Comparison of ENCODE assay signal across 8 cellular contexts in the genomic region with DNA sequence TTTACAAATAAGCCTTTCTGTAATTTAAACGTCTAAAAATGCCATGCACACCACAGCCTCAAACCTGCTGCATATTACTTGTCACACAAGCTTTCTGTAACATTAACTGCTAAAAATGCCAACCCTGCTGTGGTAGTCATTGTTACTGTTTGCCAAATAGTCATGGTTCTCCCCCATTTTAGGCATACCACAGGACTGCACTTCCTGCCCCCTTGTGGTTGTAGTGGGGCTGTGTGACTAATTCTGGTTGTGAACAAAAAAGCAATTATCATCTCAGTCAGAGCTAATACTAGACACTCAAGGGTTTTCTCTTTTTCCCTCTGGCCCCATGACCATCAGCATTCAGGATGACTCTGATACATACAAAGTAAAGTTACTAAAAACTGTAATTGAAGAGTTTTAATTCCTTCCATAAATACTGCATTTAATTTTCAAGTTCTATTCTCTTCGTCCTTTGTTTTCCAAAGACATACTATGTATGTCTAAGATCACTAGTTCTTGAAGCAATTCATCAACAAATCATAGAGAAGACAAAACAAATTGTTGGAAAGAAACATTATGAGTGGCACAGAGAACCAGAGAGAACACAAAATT. TPM values are rescaled to one million over a fixed set of nuclear protein-coding genes. Genes with fewer than 3 reads are reported as not detected.
DNase-seq lines count a peak whose midpoint lies in the region; ATAC-seq and TF ChIP-seq lines count a peak whose summit lies in the region.

No MANE protein-coding gene starts in this region.

- H3K9me3 ChIP-seq in breast epithelium (no peaks in the 10 kb centered on the region), HCT116 (ENCODE audit: control insufficient read depth in 1 of 2, insufficient read depth in 1 of 2, low read depth in 1 of 2, low read length in 2 of 2) (no peaks in the 10 kb centered on the region), body of pancreas (no peaks in the 10 kb centered on the region)

- TF ChIP-seq POLR2A in breast epithelium (IDR thresholded peaks at IDR 0.05) = no peak
- no peak for TF ChIP-seq POLR2A in HCT116 (IDR thresholded peaks at IDR 0.05; ENCODE audit: borderline replicate concordance, extremely low read depth, insufficient read depth, insufficient read length)
- TF ChIP-seq POLR2A in body of pancreas (IDR thresholded peaks at IDR 0.05) = no peak

- H3K36me3 ChIP-seq in breast epithelium = no peaks in the 10 kb centered on the region
- H3K36me3 ChIP-seq in HCT116 (ENCODE audit: control insufficient read depth in 1 of 2, insufficient read depth in 2 of 2, low read length in 2 of 2) = no peaks in the 10 kb centered on the region
- H3K36me3 ChIP-seq in body of pancreas (replicated peaks in 1 of 2; ENCODE audit: insufficient read depth in 1 of 2, low read depth in 2 of 2) = no peaks in the 10 kb centered on the region

- DNase-seq in MCF 10A (ENCODE audit: unreplicated experiment) (peak; percentile 71), breast epithelium (ENCODE audit: low spot score in 2 of 2) (no peak), HCT116 (ENCODE audit: low read depth, low spot score) (peak; percentile 35), NCI-H1694 (lab: John Stamatoyannopoulos, UW) (peak; percentile 67), body of pancreas (peak; percentile 13 to 23 (median 19)), medulla oblongata (ENCODE audit: extremely low spot score) (peak; percentile 31), islet precursor cell (no peak), NCI-H146 treated with DMSO at 0.1 percent for 48 hours (lab: John Stamatoyannopoulos, UW; ENCODE audit: unreplicated experiment) (no peak)

- BruUV-seq in MCF 10A (replicated peaks; lab: Mats Ljungman, UMichigan) (no TSS peak), HCT116 (replicated peaks; lab: Mats Ljungman, UMichigan) (no TSS peak)

- H4K20me1 ChIP-seq in HCT116 (ENCODE audit: insufficient read depth) = no peaks in the 10 kb centered on the region

- no peak overlapping the region for H2AFZ ChIP-seq in HCT116 (ENCODE audit: low read depth, low read length, poor library complexity, severe bottlenecking)

- TF ChIP-seq CTCF in MCF 10A (IDR thresholded peaks at IDR 0.05; ENCODE audit: unreplicated experiment) (peak; percentile 84), breast epithelium (IDR thresholded peaks at IDR 0.05) (no peak), HCT116 (IDR thresholded peaks at IDR 0.05 in 2 of 3, conservative IDR thresholded peaks at IDR 0.05 in 1 of 3; ENCODE audit: borderline replicate concordance in 1 of 3, insufficient read depth in 1 of 3, low read depth in 2 of 3, low read length in 2 of 3) (peak; percentile 64 to 89 (median 83); a peak in 5 of 6 replicates), body of pancreas (IDR thresholded peaks at IDR 0.05) (peak in 6 of 7 experiments; percentile 24 to 46 (median 38))

- H3K79me2 ChIP-seq in HCT116 (ENCODE audit: insufficient read depth, low read length) = no peaks in the 10 kb centered on the region

- no peaks in the 10 kb centered on the region for H3K27me3 Mint-ChIP-seq in MCF 10A (ENCODE audit: insufficient read depth, unreplicated experiment)

- WGBS in body of pancreas, 2 donors = 52 to 56% methylated on average over 2 of the region's 2 CpGs

- H3K9me2 ChIP-seq in HCT116 (ENCODE audit: insufficient read depth) = no peaks in the 10 kb centered on the region

- ATAC-seq in HCT116 (peak; percentile 88), body of pancreas (no peak)

- RAD21 ChIA-PET in HCT116 (lab: Charles Lee; ENCODE audit: low non-redundant PET in 1 of 2, low total read pairs in 2 of 2, uncharacterized antibody in 2 of 2, unreplicated experiment in 2 of 2) = interaction anchor here in 1 of 2 experiments (1.1 kb wide), 1 partner anchor 179 kb away, joined by 4 read pairs; no protein-coding TSS in a partner anchor

- H3K4me3 ChIP-seq in breast epithelium (no peak overlapping the region), HCT116 (replicated peaks in 1 of 2; ENCODE audit: low read depth in 1 of 2, low read length in 2 of 2) (no peak overlapping the region), body of pancreas (no peak overlapping the region)

- H3K4me1 ChIP-seq in breast epithelium (no peaks in the 10 kb centered on the region), HCT116 (ENCODE audit: control insufficient read depth in 1 of 2, insufficient read depth in 2 of 2, low read length in 2 of 2) (no peaks in the 10 kb centered on the region), body of pancreas (no peaks in the 10 kb centered on the region)

- no peak overlapping the region for H3K9ac ChIP-seq in HCT116 (ENCODE audit: low read length)

- no peak overlapping the region for H3K4me2 ChIP-seq in HCT116 (ENCODE audit: low read length)

- H3K4me3 Mint-ChIP-seq in MCF 10A (ENCODE audit: unreplicated experiment) = no peak overlapping the region

- intact Hi-C loops in MCF 10A (cut with micrococcal nuclease) (loop anchor here (1.0 to 5.0 kb wide), 6 partner anchors 37 to 385 kb away; no protein-coding TSS in a partner anchor), breast epithelium (cut with DNase I; ENCODE audit: low total_unique reads) (no loop called here), HCT116 (cut with micrococcal nuclease) (loop anchor here (1.0 to 5.0 kb wide), 2 partner anchors 179 to 339 kb away; no protein-coding TSS in a partner anchor), body of pancreas (cut with DNase I) (no loop called here)

- no peak overlapping the region for H3K27ac Mint-ChIP-seq in MCF 10A (ENCODE audit: low read depth, unreplicated experiment)

- no peaks in the 10 kb centered on the region for H3K36me3 Mint-ChIP-seq in MCF 10A (ENCODE audit: insufficient read depth, unreplicated experiment)

- no peaks in the 10 kb centered on the region for H3K9me3 Mint-ChIP-seq in MCF 10A (ENCODE audit: unreplicated experiment)

- peak; percentile 74 for TF ChIP-seq RAD21 in HCT116 (IDR thresholded peaks at IDR 0.05; ENCODE audit: low read depth)

- CTCF ChIA-PET in MCF 10A (lab: Yijun Ruan, JAX) = interaction anchor here (0.6 to 4.9 kb wide), 28 partner anchors 12 to 1276 kb away, joined by 3 to 77 read pairs (median 4); no protein-coding TSS in a partner anchor
- CTCF ChIA-PET in HCT116 (lab: Charles Lee) = interaction anchor here (0.7 to 3.8 kb wide), 8 partner anchors 9 to 384 kb away, joined by 3 to 55 read pairs (median 4); no protein-coding TSS in a partner anchor

- H3K27me3 ChIP-seq in breast epithelium (peaks cover 0 to 12% of the 10 kb centered on the region in 2 donors), HCT116 (ENCODE audit: insufficient read depth, low read length) (peaks cover 21% of the 10 kb centered on the region; the same call in 1 of the 2 replicates), body of pancreas (no peaks in the 10 kb centered on the region)

- peaks cover 6% of the 10 kb centered on the region for H3K4me1 Mint-ChIP-seq in MCF 10A (ENCODE audit: insufficient read depth, unreplicated experiment)

- POLR2A ChIA-PET in MCF 10A (lab: Yijun Ruan, JAX) (interaction anchor here (0.7 to 1.6 kb wide), 4 partner anchors 15 to 384 kb away, joined by 3 to 4 read pairs (median 3); no protein-coding TSS in a partner anchor), HCT116 (lab: Charles Lee) (no interaction called here)

- H3K27ac ChIP-seq in breast epithelium (no peak overlapping the region), HCT116 (ENCODE audit: low read depth, low read length) (no peak overlapping the region), body of pancreas (no peak overlapping the region)

TF ChIP-seq in HCT116, 20 proteins besides CTCF, POLR2A, EP300 and RAD21:
- TF ChIP-seq EZH2 (IDR thresholded peaks at IDR 0.05) (no peak), ZFX (IDR thresholded peaks at IDR 0.05) (no peak), JUND (IDR thresholded peaks at IDR 0.05) (no peak), CBX3 (IDR thresholded peaks at IDR 0.05; ENCODE audit: low read depth) (no peak), POLR2AphosphoS5 (IDR thresholded peaks at IDR 0.05; ENCODE audit: low read depth, low read length) (no peak), ZNF274 (IDR thresholded peaks at IDR 0.05; ENCODE audit: low read depth, low read length) (no peak), EGR1 (IDR thresholded peaks at IDR 0.05; ENCODE audit: low read depth) (no peak), SIN3A (IDR thresholded peaks at IDR 0.05; ENCODE audit: low read depth) (no peak), ELF1 (IDR thresholded peaks at IDR 0.05; ENCODE audit: borderline replicate concordance, low read depth) (no peak), SRF (IDR thresholded peaks at IDR 0.05; ENCODE audit: low read depth) (no peak)
- TF ChIP-seq, protein P1, sequence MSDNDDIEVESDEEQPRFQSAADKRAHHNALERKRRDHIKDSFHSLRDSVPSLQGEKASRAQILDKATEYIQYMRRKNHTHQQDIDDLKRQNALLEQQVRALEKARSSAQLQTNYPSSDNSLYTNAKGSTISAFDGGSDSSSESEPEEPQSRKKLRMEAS (IDR thresholded peaks at IDR 0.05) = no peak

RNA-seq across cellular contexts. Expression of a gene that starts 5.7 kb away (rescaled TPM):
- total RNA-seq in MCF 10A (2022) (not detected in 2 replicates), breast epithelium (not detected), HCT116 (2021; ENCODE audit: unreplicated experiment) (not detected), body of pancreas (not detected)
- polyA plus RNA-seq in HCT116 (2012) = 0.04 TPM in 1 of 2 replicates, not detected in the other

Comparison
In these comparisons a context has a peak if more than half of its experiments do, and no peak if none do; other contexts are left out.
1. DNase-seq: peak in MCF 10A (single experiment), HCT116 (single experiment), NCI-H1694 (single experiment), body of pancreas (4 of 4) and medulla oblongata (single experiment); none in breast epithelium (0 of 2), islet precursor cell (single experiment) and NCI-H146 treated with DMSO at 0.1 percent for 48 hours (single experiment).
2. CTCF ChIP-seq: peak in MCF 10A (single experiment), HCT116 (3 of 3) and body of pancreas (6 of 7); none in breast epithelium (0 of 3).
3. intact Hi-C loops: an anchor here in MCF 10A (1.0 to 5.0 kb wide) and HCT116 (1.0 to 5.0 kb wide); none called in breast epithelium and body of pancreas.